ENCODE assay signal across 25 cellular contexts in the genomic region with DNA sequence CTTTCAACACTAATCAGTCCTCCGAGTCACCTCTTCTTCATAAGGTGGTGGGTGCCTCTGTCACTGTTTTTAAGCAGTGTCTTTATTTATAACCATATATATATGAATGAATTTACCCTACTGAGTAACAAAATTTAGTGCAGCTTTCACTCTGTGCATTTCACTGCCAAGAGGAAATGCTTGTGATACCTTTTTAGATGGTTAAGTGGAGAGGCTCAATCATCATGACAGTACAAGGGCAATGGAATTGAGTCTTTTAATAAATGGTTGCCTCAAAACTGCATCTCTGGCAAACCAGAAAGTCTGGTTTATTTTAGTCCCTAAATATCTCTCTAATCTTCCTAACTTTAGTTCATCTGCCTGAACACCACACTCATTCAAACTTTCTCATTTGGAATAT.
"Had no signal": no experiment of that assay in that cellular context is flagged by ENCODE, and none has a peak within 500 bp of the region (broad histone marks: within the 10 kb centered on the region; RNA-seq: fewer than 3 reads in every experiment).

No MANE protein-coding gene starts in this region.

- H3K4me1 Mint-ChIP-seq: endodermal cell; naive B cell; naive thymus-derived CD8-positive, alpha-beta T cell had no signal

- H3K27ac ChIP-seq: colonic mucosa, epithelial cell of prostate, esophagus squamous epithelium, gastrocnemius medialis, heart right ventricle, left lung, lower lobe of right lung had no signal

- H3K27ac Mint-ChIP-seq: dendritic cell treated with granulocyte-macrophage colony-stimulating factor and Interleukin-4, amounts not matched to agents 40 ng/mL and 50 ng/mL, for 4 days; effector memory CD8-positive, alpha-beta T cell; endodermal cell; mesothelial cell of epicardium; naive B cell; naive thymus-derived CD8-positive, alpha-beta T cell had no signal

- H3K9me3 ChIP-seq: colonic mucosa, esophagus squamous epithelium, gastrocnemius medialis, heart right ventricle, left lung, lower lobe of right lung had no signal

- H3K9me3 Mint-ChIP-seq: dendritic cell treated with granulocyte-macrophage colony-stimulating factor and Interleukin-4, amounts not matched to agents 40 ng/mL and 50 ng/mL, for 4 days; naive thymus-derived CD8-positive, alpha-beta T cell had no signal

- H3K27me3 ChIP-seq: colonic mucosa, esophagus squamous epithelium, gastrocnemius medialis, heart right ventricle, left lung had no signal

- H3K4me1 ChIP-seq: colonic mucosa, esophagus squamous epithelium, gastrocnemius medialis, heart right ventricle, left lung, lower lobe of right lung had no signal

- H3K4me3 Mint-ChIP-seq: dendritic cell treated with granulocyte-macrophage colony-stimulating factor and Interleukin-4, amounts not matched to agents 40 ng/mL and 50 ng/mL, for 4 days; effector memory CD8-positive, alpha-beta T cell; endodermal cell; mesothelial cell of epicardium; naive B cell; naive thymus-derived CD8-positive, alpha-beta T cell had no signal

- H3K36me3 Mint-ChIP-seq: mesothelial cell of epicardium; naive B cell; naive thymus-derived CD8-positive, alpha-beta T cell had no signal

- H3K36me3 ChIP-seq: colonic mucosa, esophagus squamous epithelium, gastrocnemius medialis, heart right ventricle, left lung, lower lobe of right lung had no signal

- DNase-seq: colonic mucosa; cortex of kidney; effector CD8-positive, alpha-beta T cell; effector memory CD8-positive, alpha-beta T cell; endodermal cell; erythroblast; esophagus squamous epithelium; foreskin fibroblast; foreskin melanocyte; gastrocnemius medialis; glutamatergic neuron; head of caudate nucleus; heart right ventricle; hippocampal formation; left cardiac atrium; left lung; lower lobe of right lung; mesenchymal stem cell; mucosa of descending colon; naive B cell; naive thymus-derived CD8-positive, alpha-beta T cell had no signal

- H3K27me3 Mint-ChIP-seq: dendritic cell treated with granulocyte-macrophage colony-stimulating factor and Interleukin-4, amounts not matched to agents 40 ng/mL and 50 ng/mL, for 4 days; effector memory CD8-positive, alpha-beta T cell had no signal

- H3K4me3 ChIP-seq: colonic mucosa, esophagus squamous epithelium, gastrocnemius medialis, heart right ventricle, left lung, lower lobe of right lung, mucosa of descending colon had no signal

- ATAC-seq: effector memory CD8-positive, alpha-beta T cell; esophagus mucosa; gastrocnemius medialis; heart right ventricle; left lung; lower lobe of right lung; mucosa of descending colon; naive thymus-derived CD8-positive, alpha-beta T cell had no signal
